18 cellular contexts compared by ENCODE assay signal in genomic region chr5:43567967-43568366, GRCh38.
"Had no signal": no experiment of that assay in that cellular context is flagged by ENCODE, and none has a peak within 500 bp of the region (broad histone marks: within the 10 kb centered on the region; RNA-seq: fewer than 3 reads in every experiment).

No MANE protein-coding gene starts in this region.

- H3K36me3 Mint-ChIP-seq: activated naive CD4-positive, alpha-beta T cell treated with anti-CD3 and anti-CD28 coated beads, Interleukin-2, amount 50 U/mL, for 72 hours had no signal

- H3K27ac Mint-ChIP-seq: activated naive CD4-positive, alpha-beta T cell treated with anti-CD3 and anti-CD28 coated beads, Interleukin-2, amount 50 U/mL, for 72 hours; activated T-cell treated with anti-CD3 and anti-CD28 coated beads, Interleukin-2, amount 50 U/mL, for 24 hours; progenitor cell of endocrine pancreas had no signal

- H3K4me3 Mint-ChIP-seq: activated T-cell treated with anti-CD3 and anti-CD28 coated beads, Interleukin-2, amount 50 U/mL, for 24 hours had no signal

- H3K9me3 Mint-ChIP-seq: activated naive CD4-positive, alpha-beta T cell treated with anti-CD3 and anti-CD28 coated beads, Interleukin-2, amount 50 U/mL, for 72 hours; activated T-cell treated with anti-CD3 and anti-CD28 coated beads, Interleukin-2, amount 50 U/mL, for 24 hours had no signal

- ATAC-seq: activated naive CD4-positive, alpha-beta T cell treated with anti-CD3 and anti-CD28 coated beads, Interleukin-2, amount 50 U/mL, for 72 hours; body of pancreas; left lobe of liver; right cardiac atrium had no signal

- DNase-seq: activated CD4-positive, alpha-beta T cell treated with anti-CD3 and anti-CD28 coated beads, Interleukin-2, amount 50 U/mL, for 48 hours; activated CD4-positive, CD25-positive, alpha-beta regulatory T cell treated with anti-CD3 and anti-CD28 coated beads, Interleukin-2, amount 50 U/mL, for 72 hours; activated effector memory CD4-positive, alpha-beta T cell treated with anti-CD3 and anti-CD28 coated beads, Interleukin-2, amount 50 U/mL, for 16 hours; activated T-cell treated with anti-CD3 and anti-CD28 coated beads, Interleukin-2, amount 50 U/mL, for 24 hours; body of pancreas; central memory CD4-positive, alpha-beta T cell; colonic mucosa; islet precursor cell; midbrain; right cardiac atrium; stimulated activated CD4-positive, alpha-beta T cell treated with anti-CD3 and anti-CD28 coated beads, Interleukin-15, amount 100 ng/mL, for 24 hours; stimulated activated CD4-positive, alpha-beta T cell treated with anti-CD3 and anti-CD28 coated beads, Interleukin-4, amount 100 ng/mL, for 1 hour; stimulated activated naive CD4-positive, alpha-beta T cell treated with Interleukin-2 at 50 U/mL for 16 hours; substantia nigra; uterus had no signal

- H3K27me3 Mint-ChIP-seq: activated T-cell treated with anti-CD3 and anti-CD28 coated beads, Interleukin-2, amount 50 U/mL, for 24 hours; progenitor cell of endocrine pancreas had no signal
